In genomic region chr9:37426846-37427245, GRCh38 we compare ENCODE assay signal across 23 cellular contexts.
"Had no signal": no experiment of that assay in that cellular context is flagged by ENCODE, and none has a peak within 500 bp of the region (broad histone marks: within the 10 kb centered on the region; RNA-seq: fewer than 3 reads in every experiment).

No MANE protein-coding gene starts in this region.

- H3K27me3 ChIP-seq: adrenal gland, SJSA1 had no signal

- ATAC-seq: PC-3, SK-N-SH treated with all-trans-retinoic acid at 6 μM for 48 hours had no signal

- H3K4me3 ChIP-seq: adrenal gland, SJSA1 had no signal

- H3K4me3 Mint-ChIP-seq: activated CD4-positive, alpha-beta memory T cell treated with anti-CD3 and anti-CD28 coated beads, Interleukin-2, amount 10 ng/mL, durations not matched to agents 7 days and 5 days; activated CD4-positive, alpha-beta T cell treated with anti-CD3 and anti-CD28 coated beads, Interleukin-2, amount 10 ng/mL, durations not matched to agents 7 days and 5 days; activated naive CD8-positive, alpha-beta T cell; T-helper 1 cell treated with Interleukin-12 subunit alpha and Interleukin-12 subunit beta and Interleukin-4 antibody, amounts not matched to agents 30 μg/mL and 1 μg/mL, for 36 hours had no signal

- H3K27ac ChIP-seq: SJSA1 had no signal

- H3K27me3 Mint-ChIP-seq: activated CD4-positive, alpha-beta memory T cell treated with anti-CD3 and anti-CD28 coated beads, Interleukin-2, amount 10 ng/mL, durations not matched to agents 7 days and 5 days; activated CD4-positive, alpha-beta T cell treated with anti-CD3 and anti-CD28 coated beads, Interleukin-2, amount 10 ng/mL, durations not matched to agents 7 days and 5 days; activated naive CD8-positive, alpha-beta T cell had no signal

- DNase-seq: activated CD4-positive, alpha-beta memory T cell treated with anti-CD3 and anti-CD28 coated beads, Interleukin-2, amount 10 ng/mL, durations not matched to agents 7 days and 5 days; activated CD4-positive, alpha-beta T cell treated with anti-CD3 and anti-CD28 coated beads, Interleukin-2, amount 10 ng/mL, durations not matched to agents 7 days and 5 days; activated CD4-positive, CD25-positive, alpha-beta regulatory T cell; activated naive CD4-positive, alpha-beta T cell; activated T-cell treated with anti-CD3 and anti-CD28 coated beads for 4 hours; adrenal gland; anterior cingulate cortex; caudate nucleus; IMR-90; KG1; NCI-H1092; NCI-H1417; NCI-H1930; NCI-H2171 treated with DMSO at 0.1 percent for 48 hours; NCI-H226; NCI-H510A; NCI-H526 treated with DMSO at 0.1 percent for 48 hours; PC-3; SHP77 had no signal

- H3K9me3 ChIP-seq: adrenal gland, SJSA1 had no signal

- H3K9me3 Mint-ChIP-seq: activated CD4-positive, alpha-beta memory T cell treated with anti-CD3 and anti-CD28 coated beads, Interleukin-2, amount 10 ng/mL, durations not matched to agents 7 days and 5 days; activated CD4-positive, alpha-beta T cell treated with anti-CD3 and anti-CD28 coated beads, Interleukin-2, amount 10 ng/mL, durations not matched to agents 7 days and 5 days; T-helper 1 cell treated with Interleukin-12 subunit alpha and Interleukin-12 subunit beta and Interleukin-4 antibody, amounts not matched to agents 30 μg/mL and 1 μg/mL, for 36 hours had no signal

- H3K27ac Mint-ChIP-seq: activated CD4-positive, alpha-beta memory T cell treated with anti-CD3 and anti-CD28 coated beads, Interleukin-2, amount 10 ng/mL, durations not matched to agents 7 days and 5 days; activated CD4-positive, alpha-beta T cell treated with anti-CD3 and anti-CD28 coated beads, Interleukin-2, amount 10 ng/mL, durations not matched to agents 7 days and 5 days; T-helper 1 cell treated with Interleukin-12 subunit alpha and Interleukin-12 subunit beta and Interleukin-4 antibody, amounts not matched to agents 30 μg/mL and 1 μg/mL, for 36 hours had no signal
